Comparison of ENCODE assay signal across 1 cellular context in the genomic region with DNA sequence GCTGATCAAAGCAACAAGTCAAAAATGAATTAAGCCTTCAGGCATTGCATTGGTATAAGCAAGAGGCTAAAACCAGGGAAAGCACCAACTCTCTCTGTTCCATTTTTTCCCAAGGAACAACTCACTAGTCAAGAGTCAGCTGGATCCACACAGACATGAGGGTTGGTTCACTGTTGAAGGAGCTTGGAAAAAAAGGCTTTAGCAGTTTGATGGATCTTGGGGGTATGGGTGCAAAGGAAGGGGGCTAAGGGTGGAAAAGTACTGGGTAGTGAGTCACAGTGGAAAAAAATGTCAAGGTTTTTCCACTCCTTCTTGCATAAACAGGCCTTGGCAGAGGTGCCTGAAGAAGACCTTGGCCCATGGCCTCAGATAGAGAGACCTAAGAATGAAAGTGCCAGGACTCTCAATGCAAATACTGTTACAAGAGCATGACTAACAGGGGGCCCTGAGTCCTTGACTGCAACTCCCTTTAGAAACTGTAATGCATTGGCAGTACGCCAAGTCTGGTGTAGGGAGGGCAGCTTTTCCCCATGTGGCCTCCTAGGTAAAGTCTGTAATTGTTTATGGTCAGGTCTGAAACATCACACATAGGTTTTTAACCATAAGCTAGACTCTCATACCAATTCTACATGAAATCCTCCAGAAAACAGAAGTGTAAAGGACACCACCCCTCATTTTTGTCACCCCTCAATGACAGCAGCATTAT.
TF ChIP-seq lines count a peak whose summit lies in the region.

No MANE protein-coding gene starts in this region.

TF ChIP-seq in IMR-90, 13 proteins besides CTCF, POLR2A, EP300 and RAD21 (continued from another document):
- TF ChIP-seq FOS (IDR thresholded peaks at IDR 0.05; ENCODE audit: low read depth, low read length) (no peak), MXI1 (IDR thresholded peaks at IDR 0.05; ENCODE audit: borderline replicate concordance, low read depth, low read length) (no peak), CEBPB (IDR thresholded peaks at IDR 0.05; ENCODE audit: low read depth, low read length) (no peak)
